ENCODE assay signal across 8 cellular contexts in genomic region chr1:146034976-146035469, GRCh38. TPM values are rescaled to one million over a fixed set of nuclear protein-coding genes. Genes with fewer than 3 reads are reported as not detected.
DNase-seq lines count a peak whose midpoint lies in the region; ATAC-seq, FAIRE-seq and TF ChIP-seq lines count a peak whose summit lies in the region.

No MANE protein-coding gene starts in this region.

- H3K9me3 ChIP-seq in heart right ventricle (no peaks in the 10 kb centered on the region), fibroblast of lung (ENCODE audit: control insufficient read depth, insufficient read depth, low read depth, low read length) (no peaks in the 10 kb centered on the region), small intestine (ENCODE audit: control insufficient read depth, low read depth) (no peaks in the 10 kb centered on the region)

- ATAC-seq in heart right ventricle (no peak), Right ventricle myocardium inferior (no peak), HG03045 (IDR thresholded peaks at IDR 0.05; ENCODE audit: unreplicated experiment) (no peak)

- H4K20me1 ChIP-seq in fibroblast of lung (ENCODE audit: control insufficient read depth, extremely low read depth, insufficient read depth, low read length), result no peaks in the 10 kb centered on the region

- H3K27me3 ChIP-seq in heart right ventricle (no peaks in the 10 kb centered on the region), fibroblast of lung (ENCODE audit: control insufficient read depth, insufficient read depth, low read length) (no peaks in the 10 kb centered on the region), small intestine (ENCODE audit: control insufficient read depth in 2 of 2, insufficient read depth in 2 of 2, low read length in 2 of 2) (no peaks in the 10 kb centered on the region)

- H3K4me2 ChIP-seq in fibroblast of lung (ENCODE audit: extremely low read depth, insufficient read depth, low read length), result peak overlapping the region; percentile 70

- H3K36me3 ChIP-seq in heart right ventricle, result no peaks in the 10 kb centered on the region
- H3K36me3 ChIP-seq in fibroblast of lung (ENCODE audit: control insufficient read depth, insufficient read depth, low read length), result no peaks in the 10 kb centered on the region
- no peaks in the 10 kb centered on the region for H3K36me3 ChIP-seq in small intestine (ENCODE audit: control insufficient read depth in 2 of 2, insufficient read depth in 2 of 2, low read length in 2 of 2)

- DNase-seq in heart right ventricle (no peak), Right ventricle myocardium inferior (ENCODE audit: missing footprints) (no peak), SHP77 treated with DMSO at 0.1 percent for 48 hours (lab: John Stamatoyannopoulos, UW) (peak; percentile 93), fibroblast of lung (ENCODE audit: low read depth in 2 of 2) (no peak), small intestine (peak; percentile 28), SW 1271 (lab: John Stamatoyannopoulos, UW) (no peak), activated gamma-delta T cell treated with Interleukin-2 at 50 U/mL for 16 hours (no peak)

- H3K4me1 ChIP-seq in heart right ventricle (peaks cover 0 to 42% (median 9%) of the 10 kb centered on the region in 9 donors), fibroblast of lung (ENCODE audit: control insufficient read depth, extremely low read depth, insufficient read depth, low read length) (peaks cover 6% of the 10 kb centered on the region), small intestine (ENCODE audit: control insufficient read depth in 2 of 2, insufficient read depth in 1 of 2, low read depth in 1 of 2, low read length in 1 of 2) (no peaks in the 10 kb centered on the region)

- 34 to 37% methylated on average over 13 of the region's 13 CpGs for WGBS in heart right ventricle, 2 donors
- WGBS in small intestine, 3 donors, result 26 to 32% (median 31%) methylated on average over 13 of the region's 13 CpGs

- FAIRE-seq in small intestine (lab: Jason Lieb, UNC), result no peak

- no peak overlapping the region for H3K9ac ChIP-seq in fibroblast of lung (ENCODE audit: insufficient read depth, low read length)

- intact Hi-C loops in heart right ventricle (cut with DNase I), result no loop called here
- intact Hi-C loops in Right ventricle myocardium inferior (cut with DNase I), result no loop called here

- no peaks in the 10 kb centered on the region for H3K79me2 ChIP-seq in fibroblast of lung (ENCODE audit: control insufficient read depth, insufficient read depth, low read length)

- TF ChIP-seq CTCF in heart right ventricle (IDR thresholded peaks at IDR 0.05), result no peak
- TF ChIP-seq CTCF in fibroblast of lung (conservative IDR thresholded peaks at IDR 0.05 in 1 of 2, IDR thresholded peaks at IDR 0.05 in 1 of 2; ENCODE audit: low read depth in 1 of 2, low read length in 2 of 2), result no peak

- H3K27ac ChIP-seq in heart right ventricle (peak overlapping the region in 4 of 10 donors; percentile 5 to 91 (median 52)), fibroblast of lung (ENCODE audit: insufficient read depth, low read length) (peak overlapping the region; percentile 53), small intestine (ENCODE audit: low read depth in 1 of 2, low read length in 1 of 2) (no peak overlapping the region)

- H3K4me3 ChIP-seq in heart right ventricle (peak overlapping the region in 8 of 10 donors; percentile 15 to 76 (median 67)), fibroblast of lung (replicated peaks in 1 of 4; ENCODE audit: control extremely low read depth in 1 of 4, insufficient read depth in 1 of 4, low read depth in 3 of 4, low read length in 4 of 4) (peak overlapping the region; percentile 4 to 46 (median 26)), small intestine (ENCODE audit: low read depth in 1 of 2, low read length in 2 of 2) (no peak overlapping the region)

- peak overlapping the region; percentile 82 for H2AFZ ChIP-seq in fibroblast of lung (ENCODE audit: low read length)

RNA-seq across cellular contexts. Expression of gene HJV, which starts 13.5 kb away (rescaled TPM):
- total RNA-seq in heart right ventricle (100 to 1,000 TPM in 1 of 10 donors, 10 to 100 TPM in 9; 26.8 to 115 (median 76.5) TPM), Right ventricle myocardium inferior (71.0 TPM), fibroblast of lung (not detected in 2 replicates)
- polyA plus RNA-seq in heart right ventricle (10 to 100 TPM in 1 of 2 donors, under 1 TPM in 1; 0.52 to 18.8 TPM), fibroblast of lung (not detected in 2 replicates), small intestine (not detected)
- not detected in 2 replicates for polyA plus RNA-seq in fibroblast of lung (2012)
- not detected in 2 replicates for polyA minus RNA-seq in fibroblast of lung (ENCODE audit: low replicate concordance)

RNA-seq across cellular contexts. Expression of gene TXNIP, which starts 38.6 kb away (rescaled TPM):
- 1,000 to 10,000 TPM in 2 of 10 donors, 100 to 1,000 TPM in 8; 544 to 1,142 (median 777) TPM for total RNA-seq in heart right ventricle
- polyA plus RNA-seq in heart right ventricle, result 100 to 1,000 TPM; 231 to 681 TPM
- 1,017 TPM for total RNA-seq in Right ventricle myocardium inferior
- 361 and 773 TPM in 2 replicates for total RNA-seq in fibroblast of lung
- polyA plus RNA-seq in fibroblast of lung, result 61.1 and 204 TPM in 2 replicates
- 27.5 and 83.7 TPM in 2 replicates for polyA plus RNA-seq in fibroblast of lung (2012)
- polyA minus RNA-seq in fibroblast of lung (ENCODE audit: low replicate concordance), result 82.9 and 185 TPM in 2 replicates
- 100 to 1,000 TPM in 2 of 3 donors, 10 to 100 TPM in 1; 85.4 to 362 (median 170) TPM for polyA plus RNA-seq in small intestine

Comparison
In these comparisons a context has a peak if more than half of its experiments do, and no peak if none do; other contexts are left out.
1. DNase-seq: peak in SHP77 treated with DMSO at 0.1 percent for 48 hours (single experiment) and small intestine (single experiment); none in heart right ventricle (0 of 2), Right ventricle myocardium inferior (single experiment), fibroblast of lung (0 of 2), SW 1271 (0 of 2) and activated gamma-delta T cell treated with Interleukin-2 at 50 U/mL for 16 hours (single experiment).
2. H3K4me3 ChIP-seq: peak in heart right ventricle (8 of 10) and fibroblast of lung (4 of 4); none in small intestine (0 of 2).
3. RNA of gene HJV, which starts 13.5 kb away (total RNA-seq): 26.8 to 115 TPM in heart right ventricle and 71.0 TPM in Right ventricle myocardium inferior (single experiment); not detected in fibroblast of lung; every median in the first group is over 10 times any median in the second.